15 cellular contexts compared by ENCODE assay signal in the genomic region with DNA sequence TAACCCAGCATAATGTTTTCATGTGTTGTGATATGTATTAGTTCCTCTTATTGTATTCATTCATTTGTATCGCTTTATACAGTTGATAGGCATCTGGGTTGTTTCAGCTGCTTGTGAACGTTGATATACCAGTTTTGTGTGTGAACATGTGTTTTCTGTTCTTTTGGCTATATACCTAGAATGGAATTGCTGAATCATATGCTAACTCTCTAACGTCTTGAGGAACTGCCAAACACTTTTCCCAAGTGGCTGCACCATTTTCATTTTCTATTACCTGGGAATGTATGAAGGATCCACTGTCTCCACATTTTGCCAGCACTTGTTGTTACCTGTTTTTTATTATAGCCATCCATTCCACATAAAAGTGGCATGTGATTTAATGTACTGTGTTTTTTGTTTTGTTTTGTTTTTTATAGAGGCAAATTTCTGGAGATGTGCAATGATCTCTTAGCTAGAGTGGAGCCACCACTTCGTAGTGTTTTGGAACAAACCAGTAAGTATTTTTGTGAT.
"Had no signal": no experiment of that assay in that cellular context is flagged by ENCODE, and none has a peak within 500 bp of the region (broad histone marks: within the 10 kb centered on the region; RNA-seq: fewer than 3 reads in every experiment).

No MANE protein-coding gene starts in this region.

- H3K9me3 ChIP-seq: prostate gland, upper lobe of left lung had no signal

- DNase-seq: activated CD4-positive, alpha-beta T cell treated with anti-CD3 and anti-CD28 coated beads, Interleukin-2, amount 50 U/mL, for 48 hours; activated CD4-positive, CD25-positive, alpha-beta regulatory T cell; activated naive CD4-positive, alpha-beta T cell treated with Interleukin-2 at 50 U/mL for 16 hours; activated naive CD8-positive, alpha-beta T cell treated with anti-CD3 and anti-CD28 coated beads, Interleukin-2, amount 50 U/mL, for 24 hours; aorta; head of caudate nucleus; immature natural killer cell; right cardiac atrium; small intestine; stimulated activated CD4-positive, alpha-beta T cell treated with anti-CD3 and anti-CD28 coated beads, Interleukin-4, amount 100 ng/mL, for 24 hours; stimulated activated naive CD4-positive, alpha-beta T cell; upper lobe of left lung had no signal

- H3K4me1 ChIP-seq: prostate gland had no signal

- H3K27ac ChIP-seq: prostate gland, upper lobe of left lung had no signal

- H3K9me3 Mint-ChIP-seq: activated naive CD8-positive, alpha-beta T cell treated with anti-CD3 and anti-CD28 coated beads, Interleukin-2, amount 50 U/mL, for 24 hours; immature natural killer cell; neural crest cell had no signal

- H3K27me3 ChIP-seq: upper lobe of left lung had no signal

- H3K4me3 ChIP-seq: prostate gland, upper lobe of left lung had no signal

- ATAC-seq: activated naive CD8-positive, alpha-beta T cell treated with anti-CD3 and anti-CD28 coated beads, Interleukin-2, amount 50 U/mL, for 24 hours; right cardiac atrium had no signal

- H3K27me3 Mint-ChIP-seq: activated naive CD8-positive, alpha-beta T cell treated with anti-CD3 and anti-CD28 coated beads, Interleukin-2, amount 50 U/mL, for 24 hours had no signal

- H3K4me3 Mint-ChIP-seq: activated naive CD8-positive, alpha-beta T cell treated with anti-CD3 and anti-CD28 coated beads, Interleukin-2, amount 50 U/mL, for 24 hours; immature natural killer cell; mesothelial cell of epicardium; neural crest cell had no signal

- H3K27ac Mint-ChIP-seq: activated naive CD8-positive, alpha-beta T cell treated with anti-CD3 and anti-CD28 coated beads, Interleukin-2, amount 50 U/mL, for 24 hours; mesothelial cell of epicardium had no signal

- H3K4me1 Mint-ChIP-seq: mesothelial cell of epicardium, neural crest cell had no signal
